ENCODE assay signal across 8 cellular contexts in the genomic region with DNA sequence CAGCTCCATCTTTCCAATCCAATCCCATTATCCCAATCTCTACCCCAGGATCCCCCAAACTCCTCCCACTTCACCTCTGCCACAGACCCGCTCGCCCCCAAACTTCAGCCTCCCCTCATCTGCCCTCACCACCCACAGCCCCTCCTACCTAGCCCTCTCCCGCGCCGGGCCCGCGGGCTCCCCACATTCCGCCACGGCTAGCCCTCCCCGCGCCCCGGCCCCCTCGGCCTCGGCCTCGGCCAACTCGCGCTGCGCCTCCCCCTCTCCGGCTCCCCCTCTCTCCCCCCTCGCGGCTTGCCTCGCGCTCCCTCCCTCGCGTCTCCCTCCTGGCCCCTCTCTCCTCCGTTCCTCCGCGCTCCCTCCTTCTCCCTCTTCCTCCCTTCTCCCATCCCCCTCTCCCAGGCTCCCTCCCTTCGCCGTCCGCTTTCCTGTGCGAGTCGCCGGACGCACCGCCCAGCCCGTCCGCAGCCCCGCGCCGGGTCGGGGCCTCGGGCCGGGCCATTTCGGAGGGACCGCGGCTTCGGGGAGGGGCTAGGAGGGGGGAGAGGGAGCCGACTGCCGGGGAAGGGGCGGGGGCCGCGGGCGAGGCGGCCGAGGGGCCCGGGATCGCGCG. TPM values are rescaled to one million over a fixed set of nuclear protein-coding genes. Genes with fewer than 3 reads are reported as not detected.
DNase-seq lines count a peak whose midpoint lies in the region; ATAC-seq and TF ChIP-seq lines count a peak whose summit lies in the region.

A gene with protein sequence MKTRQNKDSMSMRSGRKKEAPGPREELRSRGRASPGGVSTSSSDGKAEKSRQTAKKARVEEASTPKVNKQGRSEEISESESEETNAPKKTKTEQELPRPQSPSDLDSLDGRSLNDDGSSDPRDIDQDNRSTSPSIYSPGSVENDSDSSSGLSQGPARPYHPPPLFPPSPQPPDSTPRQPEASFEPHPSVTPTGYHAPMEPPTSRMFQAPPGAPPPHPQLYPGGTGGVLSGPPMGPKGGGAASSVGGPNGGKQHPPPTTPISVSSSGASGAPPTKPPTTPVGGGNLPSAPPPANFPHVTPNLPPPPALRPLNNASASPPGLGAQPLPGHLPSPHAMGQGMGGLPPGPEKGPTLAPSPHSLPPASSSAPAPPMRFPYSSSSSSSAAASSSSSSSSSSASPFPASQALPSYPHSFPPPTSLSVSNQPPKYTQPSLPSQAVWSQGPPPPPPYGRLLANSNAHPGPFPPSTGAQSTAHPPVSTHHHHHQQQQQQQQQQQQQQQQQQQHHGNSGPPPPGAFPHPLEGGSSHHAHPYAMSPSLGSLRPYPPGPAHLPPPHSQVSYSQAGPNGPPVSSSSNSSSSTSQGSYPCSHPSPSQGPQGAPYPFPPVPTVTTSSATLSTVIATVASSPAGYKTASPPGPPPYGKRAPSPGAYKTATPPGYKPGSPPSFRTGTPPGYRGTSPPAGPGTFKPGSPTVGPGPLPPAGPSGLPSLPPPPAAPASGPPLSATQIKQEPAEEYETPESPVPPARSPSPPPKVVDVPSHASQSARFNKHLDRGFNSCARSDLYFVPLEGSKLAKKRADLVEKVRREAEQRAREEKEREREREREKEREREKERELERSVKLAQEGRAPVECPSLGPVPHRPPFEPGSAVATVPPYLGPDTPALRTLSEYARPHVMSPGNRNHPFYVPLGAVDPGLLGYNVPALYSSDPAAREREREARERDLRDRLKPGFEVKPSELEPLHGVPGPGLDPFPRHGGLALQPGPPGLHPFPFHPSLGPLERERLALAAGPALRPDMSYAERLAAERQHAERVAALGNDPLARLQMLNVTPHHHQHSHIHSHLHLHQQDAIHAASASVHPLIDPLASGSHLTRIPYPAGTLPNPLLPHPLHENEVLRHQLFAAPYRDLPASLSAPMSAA (N-terminal part only) (plus strand): TSS at position 581 of the 613 bp plus-strand sequence. CDS start 6,043 bp downstream, outside the sequence.

- 0 to 1% (median 0%) methylated on average over 27 to 60 of the region's 60 CpGs for WGBS in adrenal gland, 4 donors

- CTCF ChIA-PET in OCI-LY7 (lab: Charles Lee; ENCODE audit: unreplicated experiment), result no interaction called here

- peak within 1 kb of the TSS; percentile 86 to 95 (median 89) for H3K27ac ChIP-seq in BLaER1 treated with 17β-estradiol and CSF1 and Interleukin-3, amounts not matched to agents 10 nM and 100 nM
- peak within 1 kb of the TSS; percentile 100 for H3K27ac ChIP-seq in GM23338 (ENCODE audit: low read depth)
- no peak within 1 kb of the TSS for H3K27ac ChIP-seq in OCI-LY7 (ENCODE audit: low read depth, low read length, poor library complexity, severe bottlenecking)
- H3K27ac ChIP-seq in adrenal gland, result peak within 1 kb of the TSS; percentile 87 to 98 (median 93)
- peak within 1 kb of the TSS; percentile 88 for H3K27ac ChIP-seq in cardiac muscle cell

- TF ChIP-seq CTCF in GM23338 (conservative IDR thresholded peaks at IDR 0.05; ENCODE audit: low read depth in 2 of 2), result no peak
- no peak for TF ChIP-seq CTCF in OCI-LY7 (conservative IDR thresholded peaks at IDR 0.05; ENCODE audit: low read length)
- TF ChIP-seq CTCF in adrenal gland (IDR thresholded peaks at IDR 0.05), result no peak
- TF ChIP-seq CTCF in cardiac muscle cell (IDR thresholded peaks at IDR 0.05; ENCODE audit: low read depth, low read length), result no peak

- peaks cover 62% of the 10 kb centered on the region for H3K4me1 Mint-ChIP-seq in GM23338

- no peaks in the 10 kb centered on the region; the same call in 1 of the 3 replicates for H3K9me3 Mint-ChIP-seq in GM23338

- H3K4me3 Mint-ChIP-seq in GM23338, result peak within 1 kb of the TSS; percentile 97

- peaks cover 72 to 88% (median 82%) of the 10 kb centered on the region in 10 experiments for H3K4me1 ChIP-seq in BLaER1 treated with 17β-estradiol and CSF1 and Interleukin-3, amounts not matched to agents 10 nM and 100 nM
- H3K4me1 ChIP-seq in GM23338 (ENCODE audit: insufficient read depth) (peaks cover 51% of the 10 kb centered on the region), OCI-LY7 (ENCODE audit: insufficient read depth, low read length, poor library complexity, severe bottlenecking) (peaks cover 32% of the 10 kb centered on the region), adrenal gland (replicated peaks in 1 of 2) (peaks cover 51 to 68% of the 10 kb centered on the region in 2 donors), cardiac muscle cell (ENCODE audit: low read depth) (peaks cover 41% of the 10 kb centered on the region)

- H3K9me3 ChIP-seq in BLaER1 treated with 17β-estradiol and CSF1 and Interleukin-3, amounts not matched to agents 10 nM and 100 nM (replicated peaks in 1 of 11), result no peaks in the 10 kb centered on the region
- H3K9me3 ChIP-seq in OCI-LY7 (ENCODE audit: low read length), result no peaks in the 10 kb centered on the region
- no peaks in the 10 kb centered on the region for H3K9me3 ChIP-seq in adrenal gland (replicated peaks in 1 of 3)
- no peaks in the 10 kb centered on the region for H3K9me3 ChIP-seq in cardiac muscle cell (ENCODE audit: low read depth)

- H3K9ac ChIP-seq in BLaER1 treated with 17β-estradiol and CSF1 and Interleukin-3, amounts not matched to agents 10 nM and 100 nM, result peak within 1 kb of the TSS; percentile 88 to 93 (median 91)

- peak within 1 kb of the TSS; percentile 97 for H3K27ac Mint-ChIP-seq in GM23338

- peaks cover 32% of the 10 kb centered on the region for H3F3A ChIP-seq in GM23338 (replicated peaks; ENCODE audit: low read depth)

- intact Hi-C loops in OCI-LY7 (cut with micrococcal nuclease; ENCODE audit: unreplicated experiment), result no loop called here
- intact Hi-C loops in adrenal gland (cut with DNase I), result no loop called here

- H3K9me2 ChIP-seq in GM23338 (ENCODE audit: insufficient read depth) (no peaks in the 10 kb centered on the region), OCI-LY7 (ENCODE audit: insufficient read depth, low read length) (no peaks in the 10 kb centered on the region)

- DNase-seq in GM23338 (ENCODE audit: low spot score), result peak; percentile 97
- DNase-seq in OCI-LY7 (ENCODE audit: low spot score), result no peak
- peak; percentile 89 to 95 (median 91) for DNase-seq in adrenal gland
- DNase-seq in cardiac muscle cell (ENCODE audit: low read depth in 1 of 2, low spot score in 1 of 2), result peak; percentile 87 to 92
- peak; percentile 51 for DNase-seq in occipital lobe (lab: John Stamatoyannopoulos, UW)

- H3K36me3 ChIP-seq in BLaER1 treated with 17β-estradiol and CSF1 and Interleukin-3, amounts not matched to agents 10 nM and 100 nM, result peaks cover 0 to 12% (median 0%) of the 10 kb centered on the region in 11 experiments; a peak in 3 of 22 replicates
- no peaks in the 10 kb centered on the region for H3K36me3 ChIP-seq in GM23338 (ENCODE audit: insufficient read depth)
- H3K36me3 ChIP-seq in OCI-LY7 (ENCODE audit: insufficient read depth, low read length), result no peaks in the 10 kb centered on the region
- no peaks in the 10 kb centered on the region for H3K36me3 ChIP-seq in adrenal gland (replicated peaks in 1 of 2)
- H3K36me3 ChIP-seq in cardiac muscle cell, result no peaks in the 10 kb centered on the region

- H3K79me2 ChIP-seq in GM23338 (replicated peaks; ENCODE audit: insufficient read depth) (peaks cover 48% of the 10 kb centered on the region), OCI-LY7 (ENCODE audit: insufficient read depth, low read depth, low read length) (no peaks in the 10 kb centered on the region)

- H3K36me3 Mint-ChIP-seq in GM23338 (ENCODE audit: low read depth), result peaks cover 28% of the 10 kb centered on the region

- ATAC-seq in GM23338 (peak; percentile 12), HG02588 (IDR thresholded peaks at IDR 0.05; ENCODE audit: unreplicated experiment) (no peak), HG03442 (IDR thresholded peaks at IDR 0.05; ENCODE audit: unreplicated experiment) (no peak)

- peak within 1 kb of the TSS; percentile 69 to 82 (median 78) for H3K4me3 ChIP-seq in BLaER1 treated with 17β-estradiol and CSF1 and Interleukin-3, amounts not matched to agents 10 nM and 100 nM
- H3K4me3 ChIP-seq in GM23338, result peak within 1 kb of the TSS; percentile 97
- H3K4me3 ChIP-seq in OCI-LY7 (ENCODE audit: low read depth, low read length, poor library complexity, severe bottlenecking), result peak within 1 kb of the TSS; percentile 58
- H3K4me3 ChIP-seq in adrenal gland, result peak within 1 kb of the TSS; percentile 41 to 91 (median 84)
- H3K4me3 ChIP-seq in cardiac muscle cell, result peak within 1 kb of the TSS; percentile 93

- POLR2A ChIA-PET in OCI-LY7 (lab: Charles Lee), result interaction anchor here (0.6 kb wide), 1 partner anchor 166 kb away, joined by 3 read pairs; no protein-coding TSS in a partner anchor

- BruUV-seq in OCI-LY7 (replicated peaks; lab: Mats Ljungman, UMichigan), result no TSS peak

- peak within 1 kb of the TSS; percentile 47; the same call in 1 of the 2 replicates for H2AFZ ChIP-seq in GM23338
- H2AFZ ChIP-seq in OCI-LY7 (ENCODE audit: low read length), result no peak within 1 kb of the TSS

- peaks cover 37% of the 10 kb centered on the region for H3K27me3 Mint-ChIP-seq in GM23338 (ENCODE audit: insufficient read depth, low read depth, poor library complexity)

- peaks cover 5 to 33% (median 24%) of the 10 kb centered on the region in 11 experiments; a peak in 18 of 22 replicates for H4K20me1 ChIP-seq in BLaER1 treated with 17β-estradiol and CSF1 and Interleukin-3, amounts not matched to agents 10 nM and 100 nM
- H4K20me1 ChIP-seq in GM23338 (replicated peaks; ENCODE audit: insufficient read depth) (peaks cover 14% of the 10 kb centered on the region), OCI-LY7 (ENCODE audit: insufficient read depth, low read length) (no peaks in the 10 kb centered on the region)

- H3K27me3 ChIP-seq in BLaER1 treated with 17β-estradiol and CSF1 and Interleukin-3, amounts not matched to agents 10 nM and 100 nM, result no peaks in the 10 kb centered on the region
- no peaks in the 10 kb centered on the region for H3K27me3 ChIP-seq in GM23338 (ENCODE audit: insufficient read depth)
- no peaks in the 10 kb centered on the region for H3K27me3 ChIP-seq in adrenal gland
- no peaks in the 10 kb centered on the region for H3K27me3 ChIP-seq in cardiac muscle cell

- TF ChIP-seq POLR2A in adrenal gland (IDR thresholded peaks at IDR 0.05), result peak; percentile 61 to 78

- peak within 1 kb of the TSS; percentile 90 to 98 (median 95) for H3K4me2 ChIP-seq in BLaER1 treated with 17β-estradiol and CSF1 and Interleukin-3, amounts not matched to agents 10 nM and 100 nM
- peak within 1 kb of the TSS; percentile 99 for H3K4me2 ChIP-seq in GM23338
- peak within 1 kb of the TSS; percentile 67 for H3K4me2 ChIP-seq in OCI-LY7 (ENCODE audit: low read length)

TF ChIP-seq in GM23338, 12 proteins besides CTCF, POLR2A, EP300 and RAD21 (continues in another document):
- 0 out of 2 replicates have a peak, but pooled peaks have one; percentile 29 for TF ChIP-seq CREB1 (CRISPR knock-in tag; IDR thresholded peaks at IDR 0.05; ENCODE audit: low read depth)
- TF ChIP-seq POLR2AphosphoS5 (IDR thresholded peaks at IDR 0.05; ENCODE audit: low read depth), result peak; percentile 45

RNA-seq across cellular contexts. Expression of the gene that starts here (rescaled TPM):
- total RNA-seq in GM23338 (2014; rRNA removed; shearing (Covaris generic)), result 49.6 and 52.8 TPM in 2 replicates
- polyA plus RNA-seq in GM23338 (2016; fragmentation: Nextera tagmentation; extraction: Ambion mirVana) (27.2 and 29.5 TPM in 2 replicates), adrenal gland (100 to 1,000 TPM in 2 of 3 donors, 10 to 100 TPM in 1; 57.4 to 482 (median 258) TPM), cardiac muscle cell (22.8 and 37.8 TPM in 2 replicates)
- 0.98 and 3.1 TPM in 2 replicates for total RNA-seq in OCI-LY7 (2014; rRNA removed; shearing (Covaris generic))
- total RNA-seq in OCI-LY7 (2022) (4.9 and 6.7 TPM in 2 replicates), adrenal gland (100 to 1,000 TPM in 4 of 8 donors, 10 to 100 TPM in 4; 51.0 to 263 (median 110) TPM), cardiac muscle cell (28.1 and 46.4 TPM in 2 replicates), occipital lobe (9.2 TPM)
